ENCODE assay signal across 1 cellular context in the genomic region with DNA sequence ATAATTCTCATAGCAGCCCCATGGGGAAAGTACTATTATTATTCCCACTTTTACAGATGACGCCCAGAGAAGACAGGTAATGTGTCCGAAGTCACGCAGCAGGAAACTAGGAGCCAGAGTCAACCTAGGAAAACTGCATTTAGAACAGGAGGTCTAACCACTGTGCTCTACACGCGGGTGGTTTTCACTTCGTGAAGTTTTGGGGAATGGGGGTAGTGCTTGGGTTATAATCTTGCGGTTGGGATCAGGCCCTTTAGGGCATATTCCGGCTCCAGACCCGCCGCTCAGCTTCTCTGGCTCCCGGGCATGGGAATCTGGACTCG.
TF ChIP-seq lines count a peak whose summit lies in the region.

No MANE protein-coding gene starts in this region.

TF ChIP-seq in GM23338, 12 proteins besides CTCF, POLR2A, EP300 and RAD21 (continued from another document):
- TF ChIP-seq, protein P1, sequence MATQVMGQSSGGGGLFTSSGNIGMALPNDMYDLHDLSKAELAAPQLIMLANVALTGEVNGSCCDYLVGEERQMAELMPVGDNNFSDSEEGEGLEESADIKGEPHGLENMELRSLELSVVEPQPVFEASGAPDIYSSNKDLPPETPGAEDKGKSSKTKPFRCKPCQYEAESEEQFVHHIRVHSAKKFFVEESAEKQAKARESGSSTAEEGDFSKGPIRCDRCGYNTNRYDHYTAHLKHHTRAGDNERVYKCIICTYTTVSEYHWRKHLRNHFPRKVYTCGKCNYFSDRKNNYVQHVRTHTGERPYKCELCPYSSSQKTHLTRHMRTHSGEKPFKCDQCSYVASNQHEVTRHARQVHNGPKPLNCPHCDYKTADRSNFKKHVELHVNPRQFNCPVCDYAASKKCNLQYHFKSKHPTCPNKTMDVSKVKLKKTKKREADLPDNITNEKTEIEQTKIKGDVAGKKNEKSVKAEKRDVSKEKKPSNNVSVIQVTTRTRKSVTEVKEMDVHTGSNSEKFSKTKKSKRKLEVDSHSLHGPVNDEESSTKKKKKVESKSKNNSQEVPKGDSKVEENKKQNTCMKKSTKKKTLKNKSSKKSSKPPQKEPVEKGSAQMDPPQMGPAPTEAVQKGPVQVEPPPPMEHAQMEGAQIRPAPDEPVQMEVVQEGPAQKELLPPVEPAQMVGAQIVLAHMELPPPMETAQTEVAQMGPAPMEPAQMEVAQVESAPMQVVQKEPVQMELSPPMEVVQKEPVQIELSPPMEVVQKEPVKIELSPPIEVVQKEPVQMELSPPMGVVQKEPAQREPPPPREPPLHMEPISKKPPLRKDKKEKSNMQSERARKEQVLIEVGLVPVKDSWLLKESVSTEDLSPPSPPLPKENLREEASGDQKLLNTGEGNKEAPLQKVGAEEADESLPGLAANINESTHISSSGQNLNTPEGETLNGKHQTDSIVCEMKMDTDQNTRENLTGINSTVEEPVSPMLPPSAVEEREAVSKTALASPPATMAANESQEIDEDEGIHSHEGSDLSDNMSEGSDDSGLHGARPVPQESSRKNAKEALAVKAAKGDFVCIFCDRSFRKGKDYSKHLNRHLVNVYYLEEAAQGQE (IDR thresholded peaks at IDR 0.05; ENCODE audit: unreplicated experiment) = no peak
- TF ChIP-seq EZH2phosphoT487 (IDR thresholded peaks at IDR 0.05; ENCODE audit: unreplicated experiment) (no peak), POLR2AphosphoS5 (IDR thresholded peaks at IDR 0.05; ENCODE audit: low read depth) (no peak), STAT1 (IDR thresholded peaks at IDR 0.05; ENCODE audit: unreplicated experiment) (no peak), JUNB (IDR thresholded peaks at IDR 0.05; ENCODE audit: unreplicated experiment) (no peak), NANOG (IDR thresholded peaks at IDR 0.05; ENCODE audit: borderline replicate concordance) (no peak)
TF ChIP-seq in GM23338: peak in this region for 0.
